Comparison of ENCODE assay signal across 8 cellular contexts in the genomic region with DNA sequence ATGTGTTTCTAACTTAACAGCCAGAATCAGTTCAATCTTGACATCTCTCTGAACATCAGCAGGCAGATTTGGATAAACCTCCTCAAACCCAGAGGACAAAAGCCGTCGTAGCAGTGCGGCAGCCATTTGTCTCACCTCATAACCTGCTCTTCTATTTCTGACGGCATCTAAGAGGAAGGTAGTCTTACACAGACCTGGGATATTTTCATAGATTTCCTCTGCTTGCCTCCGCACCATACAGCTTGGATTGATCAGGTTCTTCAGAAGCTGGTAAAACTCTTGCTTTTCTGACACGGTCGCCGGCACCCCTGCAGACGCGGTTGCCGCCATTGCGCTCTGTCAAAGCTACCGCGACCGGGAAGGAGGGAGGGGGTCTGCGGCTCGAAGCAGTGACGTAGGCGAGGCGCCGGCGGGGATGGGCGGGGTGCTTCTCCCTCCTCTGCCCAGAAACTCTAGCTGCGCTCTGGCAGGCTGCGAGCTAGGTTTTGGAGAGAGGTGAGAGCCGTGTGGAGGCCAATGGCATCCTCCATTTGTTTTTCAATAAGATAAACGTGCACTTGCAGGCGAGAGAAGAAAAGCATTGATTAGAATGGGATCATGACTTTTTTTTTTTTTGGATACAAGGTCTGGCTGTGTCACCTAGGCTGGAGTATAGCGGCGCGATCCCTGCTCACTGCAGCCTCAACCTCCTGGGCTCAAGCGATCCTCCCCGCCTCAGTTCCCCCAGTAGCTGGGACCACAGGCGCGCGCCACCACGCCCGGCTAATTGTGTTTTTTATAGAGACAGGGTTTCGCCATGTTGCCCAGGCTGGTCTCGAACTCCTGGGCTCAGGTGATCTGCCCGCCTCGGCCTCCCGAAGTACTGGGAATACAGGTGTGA. TPM values are rescaled to one million over a fixed set of nuclear protein-coding genes. Genes with fewer than 3 reads are reported as not detected.
DNase-seq lines count a peak whose midpoint lies in the region; ATAC-seq and TF ChIP-seq lines count a peak whose summit lies in the region.

A gene (minus strand): TSS at position 347 of the 880 bp plus-strand sequence. CDS start 17 bp downstream, at position 330.

- peak within 1 kb of the TSS; percentile 78 for H3K18ac ChIP-seq in trophoblast cell (ENCODE audit: low read length)

- H3K27me3 ChIP-seq in adipocyte (replicated peaks; ENCODE audit: control insufficient read depth, insufficient read depth, low read length) (no peaks in the 10 kb centered on the region), cardiac muscle cell (no peaks in the 10 kb centered on the region), trophoblast cell (ENCODE audit: insufficient read depth, low read length) (no peaks in the 10 kb centered on the region), tibial nerve (no peaks in the 10 kb centered on the region)

- H2BK12ac ChIP-seq in trophoblast cell (ENCODE audit: low read length), result peak within 1 kb of the TSS; percentile 84

- TF ChIP-seq CTCF in GM12865 (IDR thresholded peaks at IDR 0.05; ENCODE audit: insufficient read depth, low read depth, low read length, missing control alignments) (no peak), cardiac muscle cell (IDR thresholded peaks at IDR 0.05; ENCODE audit: low read depth, low read length) (no peak), tibial nerve (IDR thresholded peaks at IDR 0.05) (peak in 1 of 5 experiments; percentile 25)

- H3K36me3 ChIP-seq in adipocyte (ENCODE audit: control insufficient read depth, insufficient read depth, low read length, severe bottlenecking) (peaks cover 12% of the 10 kb centered on the region), cardiac muscle cell (peaks cover 8% of the 10 kb centered on the region), trophoblast cell (ENCODE audit: control insufficient read depth in 1 of 2, insufficient read depth in 2 of 2, low read length in 2 of 2) (peaks cover 0 to 5% of the 10 kb centered on the region in 2 experiments), tibial nerve (peaks cover 0 to 28% (median 0%) of the 10 kb centered on the region in 3 donors)

- peak in 1 of 2 donors; percentile 90 for TF ChIP-seq EP300 in tibial nerve (IDR thresholded peaks at IDR 0.05)

- H4K91ac ChIP-seq in trophoblast cell (ENCODE audit: low read depth, low read length), result peak within 1 kb of the TSS; percentile 73

- H2BK5ac ChIP-seq in trophoblast cell (ENCODE audit: low read depth, low read length, poor library complexity), result no peak within 1 kb of the TSS

- peak within 1 kb of the TSS; percentile 59 for H4K12ac ChIP-seq in trophoblast cell (ENCODE audit: low read depth, low read length)

- H3K9me3 ChIP-seq in adipocyte (ENCODE audit: control insufficient read depth, low read length) (no peaks in the 10 kb centered on the region), cardiac muscle cell (ENCODE audit: low read depth) (no peaks in the 10 kb centered on the region), trophoblast cell (ENCODE audit: insufficient read depth, low read depth, low read length) (no peaks in the 10 kb centered on the region), tibial nerve (no peaks in the 10 kb centered on the region)

- H2AFZ ChIP-seq in trophoblast cell (ENCODE audit: insufficient read depth, low read length, poor library complexity), result peak within 1 kb of the TSS; percentile 50

- H3K4me1 ChIP-seq in adipocyte (ENCODE audit: control insufficient read depth, insufficient read depth, low read length), result peaks cover 9% of the 10 kb centered on the region
- H3K4me1 ChIP-seq in cardiac muscle cell (ENCODE audit: low read depth), result peaks cover 22% of the 10 kb centered on the region
- peaks cover 6 to 9% of the 10 kb centered on the region in 2 experiments for H3K4me1 ChIP-seq in trophoblast cell (ENCODE audit: control insufficient read depth in 1 of 2, insufficient read depth in 2 of 2, low read length in 2 of 2)
- peaks cover 0 to 44% (median 9%) of the 10 kb centered on the region in 4 donors for H3K4me1 ChIP-seq in tibial nerve

- DNase-seq in GM12865 (ENCODE audit: low read depth) (peak; percentile 91), NCI-H1105 (lab: John Stamatoyannopoulos, UW) (peak; percentile 82), T follicular helper cell (ENCODE audit: low read depth) (peak; percentile 87), adipocyte (ENCODE audit: low read depth) (peak; percentile 95), cardiac muscle cell (ENCODE audit: low read depth in 1 of 2, low spot score in 1 of 2) (peak; percentile 92 to 93), trophoblast cell (peak; percentile 85 to 88), tibial nerve (ENCODE audit: low spot score in 2 of 2) (peak; percentile 78 to 83)

- H3K79me2 ChIP-seq in trophoblast cell (ENCODE audit: control insufficient read depth, insufficient read depth, low read length, poor library complexity), result peaks cover 9% of the 10 kb centered on the region

- H2BK120ac ChIP-seq in trophoblast cell (ENCODE audit: insufficient read depth, low read length, poor library complexity), result peak within 1 kb of the TSS; percentile 43

- H3K27ac ChIP-seq in cardiac muscle cell (peak within 1 kb of the TSS; percentile 66), trophoblast cell (ENCODE audit: low read depth, low read length) (no peak within 1 kb of the TSS), tibial nerve (peak within 1 kb of the TSS; percentile 71 to 85 (median 80))

- peak; percentile 10 to 54 for TF ChIP-seq POLR2A in tibial nerve (IDR thresholded peaks at IDR 0.05)

- H4K8ac ChIP-seq in trophoblast cell (ENCODE audit: low read depth, low read length), result peak within 1 kb of the TSS; percentile 97

- H3K9ac ChIP-seq in adipocyte (ENCODE audit: low read length) (peak within 1 kb of the TSS; percentile 92), trophoblast cell (ENCODE audit: low read length) (peak within 1 kb of the TSS; percentile 78)

- H3K4me2 ChIP-seq in trophoblast cell (ENCODE audit: low read length), result peak within 1 kb of the TSS; percentile 76

- H3K23ac ChIP-seq in trophoblast cell (ENCODE audit: low read length), result no peak within 1 kb of the TSS

- peak; percentile 99 for ATAC-seq in HG02642 (IDR thresholded peaks at IDR 0.05; ENCODE audit: poor library complexity, unreplicated experiment)

- H3K79me1 ChIP-seq in trophoblast cell (ENCODE audit: low read length), result peaks cover 6% of the 10 kb centered on the region

- H3K4me3 ChIP-seq in GM12865 (ENCODE audit: low read depth, low read length) (peak within 1 kb of the TSS; percentile 70), adipocyte (ENCODE audit: low read length) (peak within 1 kb of the TSS; percentile 99), cardiac muscle cell (peak within 1 kb of the TSS; percentile 52), trophoblast cell (ENCODE audit: low read depth, low read length) (peak within 1 kb of the TSS; percentile 75), tibial nerve (peak within 1 kb of the TSS; percentile 59 to 83 (median 72))

- peak within 1 kb of the TSS; percentile 74 for H2AK5ac ChIP-seq in trophoblast cell (ENCODE audit: low read length)

- WGBS in trophoblast cell (ENCODE audit: extremely low coverage, insufficient coverage, insufficient read length), result no CpG with 5 or more reads among the region's 43 CpGs
- 10 to 12% methylated on average over 43 of the region's 43 CpGs for WGBS in tibial nerve, 2 donors

- peak within 1 kb of the TSS; percentile 82 for H3K14ac ChIP-seq in trophoblast cell (ENCODE audit: low read length)

- peak within 1 kb of the TSS; percentile 88 for H3K4ac ChIP-seq in trophoblast cell (ENCODE audit: low read depth, low read length)

RNA-seq across cellular contexts. Expression of the gene that starts here (rescaled TPM):
- 16.0 and 18.0 TPM in 2 replicates for total RNA-seq in cardiac muscle cell
- polyA plus RNA-seq in cardiac muscle cell, result 17.1 and 23.8 TPM in 2 replicates
- 8.3 and 8.6 TPM in 2 replicates for polyA plus RNA-seq in trophoblast cell (2013)
- total RNA-seq in tibial nerve, result 10 to 100 TPM in 3 of 4 donors, 1 to 10 TPM in 1; 8.8 to 19.9 (median 11.5) TPM
